ENCODE assay signal across 3 cellular contexts in the genomic region with DNA sequence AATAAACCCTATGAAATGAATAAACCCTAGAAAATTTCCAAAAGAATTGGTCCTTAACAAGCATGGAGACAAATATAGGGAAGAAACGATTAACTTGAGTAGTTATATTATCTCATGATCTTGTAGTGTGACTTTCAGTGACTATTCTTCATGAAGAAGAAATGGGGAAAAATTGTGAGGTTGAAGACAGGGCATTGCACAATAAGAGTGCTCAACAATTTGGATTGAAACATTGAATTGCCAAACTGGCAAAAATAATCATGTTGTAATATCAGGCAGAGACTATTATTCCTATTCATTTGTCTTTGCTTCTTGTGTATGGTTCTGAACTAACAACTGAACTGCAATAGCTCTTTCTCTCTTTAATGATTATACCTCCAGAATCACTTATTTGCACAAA.
TF ChIP-seq lines count a peak whose summit lies in the region.

No MANE protein-coding gene starts in this region.

TF ChIP-seq in HepG2, 621 proteins besides CTCF, POLR2A, EP300 and RAD21:
- TF ChIP-seq IKZF4 (CRISPR knock-in tag; IDR thresholded peaks at IDR 0.05; ENCODE audit: borderline replicate concordance, low read depth, not compliant biosample characterization): no peak
- TF ChIP-seq KAT7 (CRISPR knock-in tag; IDR thresholded peaks at IDR 0.05; ENCODE audit: borderline replicate concordance): no peak
- TF ChIP-seq CEBPB (IDR thresholded peaks at IDR 0.05; ENCODE audit: borderline replicate concordance, low read depth, low read length): peak; percentile 50; the same call in 1 of the 2 replicates
TF ChIP-seq in HepG2: peak in this region for 1.

TF ChIP-seq in IMR-90, 13 proteins besides CTCF, POLR2A, EP300 and RAD21:
- no peak for TF ChIP-seq NFE2L2 (IDR thresholded peaks at IDR 0.05; ENCODE audit: low read depth, low read length)
- no peak for TF ChIP-seq RCOR1 (IDR thresholded peaks at IDR 0.05; ENCODE audit: insufficient replicate concordance, low read length)
- no peak for TF ChIP-seq MAZ (IDR thresholded peaks at IDR 0.05; ENCODE audit: borderline replicate concordance, low read depth, low read length)
- TF ChIP-seq, protein P1, sequence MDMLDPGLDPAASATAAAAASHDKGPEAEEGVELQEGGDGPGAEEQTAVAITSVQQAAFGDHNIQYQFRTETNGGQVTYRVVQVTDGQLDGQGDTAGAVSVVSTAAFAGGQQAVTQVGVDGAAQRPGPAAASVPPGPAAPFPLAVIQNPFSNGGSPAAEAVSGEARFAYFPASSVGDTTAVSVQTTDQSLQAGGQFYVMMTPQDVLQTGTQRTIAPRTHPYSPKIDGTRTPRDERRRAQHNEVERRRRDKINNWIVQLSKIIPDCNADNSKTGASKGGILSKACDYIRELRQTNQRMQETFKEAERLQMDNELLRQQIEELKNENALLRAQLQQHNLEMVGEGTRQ (IDR thresholded peaks at IDR 0.05; ENCODE audit: low read depth, low read length): no peak
- peak; percentile 64; the same call in 1 of the 2 replicates for TF ChIP-seq CEBPB (IDR thresholded peaks at IDR 0.05; ENCODE audit: low read depth, low read length)

TF ChIP-seq in neural cell, 6 proteins besides CTCF, POLR2A, EP300 and RAD21:
- TF ChIP-seq, protein P2, sequence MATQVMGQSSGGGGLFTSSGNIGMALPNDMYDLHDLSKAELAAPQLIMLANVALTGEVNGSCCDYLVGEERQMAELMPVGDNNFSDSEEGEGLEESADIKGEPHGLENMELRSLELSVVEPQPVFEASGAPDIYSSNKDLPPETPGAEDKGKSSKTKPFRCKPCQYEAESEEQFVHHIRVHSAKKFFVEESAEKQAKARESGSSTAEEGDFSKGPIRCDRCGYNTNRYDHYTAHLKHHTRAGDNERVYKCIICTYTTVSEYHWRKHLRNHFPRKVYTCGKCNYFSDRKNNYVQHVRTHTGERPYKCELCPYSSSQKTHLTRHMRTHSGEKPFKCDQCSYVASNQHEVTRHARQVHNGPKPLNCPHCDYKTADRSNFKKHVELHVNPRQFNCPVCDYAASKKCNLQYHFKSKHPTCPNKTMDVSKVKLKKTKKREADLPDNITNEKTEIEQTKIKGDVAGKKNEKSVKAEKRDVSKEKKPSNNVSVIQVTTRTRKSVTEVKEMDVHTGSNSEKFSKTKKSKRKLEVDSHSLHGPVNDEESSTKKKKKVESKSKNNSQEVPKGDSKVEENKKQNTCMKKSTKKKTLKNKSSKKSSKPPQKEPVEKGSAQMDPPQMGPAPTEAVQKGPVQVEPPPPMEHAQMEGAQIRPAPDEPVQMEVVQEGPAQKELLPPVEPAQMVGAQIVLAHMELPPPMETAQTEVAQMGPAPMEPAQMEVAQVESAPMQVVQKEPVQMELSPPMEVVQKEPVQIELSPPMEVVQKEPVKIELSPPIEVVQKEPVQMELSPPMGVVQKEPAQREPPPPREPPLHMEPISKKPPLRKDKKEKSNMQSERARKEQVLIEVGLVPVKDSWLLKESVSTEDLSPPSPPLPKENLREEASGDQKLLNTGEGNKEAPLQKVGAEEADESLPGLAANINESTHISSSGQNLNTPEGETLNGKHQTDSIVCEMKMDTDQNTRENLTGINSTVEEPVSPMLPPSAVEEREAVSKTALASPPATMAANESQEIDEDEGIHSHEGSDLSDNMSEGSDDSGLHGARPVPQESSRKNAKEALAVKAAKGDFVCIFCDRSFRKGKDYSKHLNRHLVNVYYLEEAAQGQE (IDR thresholded peaks at IDR 0.05; ENCODE audit: borderline replicate concordance): no peak
- TF ChIP-seq EZH2 (IDR thresholded peaks at IDR 0.05; ENCODE audit: borderline replicate concordance, insufficient read depth, low read length, poor library complexity, severe bottlenecking) (no peak), SMC3 (conservative IDR thresholded peaks at IDR 0.05; ENCODE audit: poor library complexity) (no peak), TAF1 (IDR thresholded peaks at IDR 0.05; ENCODE audit: low read depth) (no peak), MXI1 (conservative IDR thresholded peaks at IDR 0.05; ENCODE audit: poor library complexity, severe bottlenecking) (no peak), POLR2AphosphoS5 (IDR thresholded peaks at IDR 0.05) (no peak)
